Comparison of ENCODE assay signal across 11 cellular contexts in the genomic region with DNA sequence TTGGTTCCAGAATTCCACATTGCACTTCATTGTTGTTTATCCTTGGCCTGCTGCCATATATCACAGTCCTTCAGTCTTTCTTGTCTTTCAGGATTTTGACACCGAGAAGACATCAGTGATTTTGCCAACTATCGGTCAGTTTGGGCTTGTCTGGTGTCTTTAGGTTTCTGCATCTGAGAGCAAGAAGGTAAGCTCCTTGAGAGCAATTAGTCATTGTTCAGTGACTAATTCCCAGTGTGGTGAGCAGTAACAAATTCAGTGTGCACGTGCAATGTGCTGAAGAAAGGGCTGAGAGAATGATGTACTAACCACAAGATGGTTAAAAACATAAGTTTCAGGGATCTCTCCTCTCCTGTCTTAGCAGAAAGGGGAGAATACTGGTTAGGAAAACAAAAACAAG. TPM values are rescaled to one million over a fixed set of nuclear protein-coding genes. Genes with fewer than 3 reads are reported as not detected.
A peak's percentile ranks its signal among the peaks of the same experiment; 100 is the strongest.
DNase-seq lines count a peak whose midpoint lies in the region; ATAC-seq and TF ChIP-seq lines count a peak whose summit lies in the region.
"Had no signal": no experiment of that assay in that cellular context is flagged by ENCODE, and none has a peak within 500 bp of the region (broad histone marks: within the 10 kb centered on the region; RNA-seq: fewer than 3 reads in every experiment).

No MANE protein-coding gene starts in this region.

- no peak for ATAC-seq in natural killer cell
- ATAC-seq in GM18909 (IDR thresholded peaks at IDR 0.05; ENCODE audit: poor library complexity, unreplicated experiment): no peak
- no peak for ATAC-seq in HG03571 (IDR thresholded peaks at IDR 0.05; ENCODE audit: unreplicated experiment)

- peak overlapping the region; percentile 86 to 95 for H3K27ac Mint-ChIP-seq in natural killer cell

- dilution Hi-C loops in mammary epithelial cell (cut with HindIII; ENCODE audit: low sequenced_read_pairs): no loop called here

- H3K27me3 Mint-ChIP-seq in natural killer cell (ENCODE audit: low read depth in 2 of 2): no peaks in the 10 kb centered on the region

- no peak overlapping the region for H3K9ac ChIP-seq in mammary epithelial cell (ENCODE audit: insufficient read depth, low read length)

- 0% methylated on average over 3 of the region's 3 CpGs for WGBS in mammary epithelial cell (ENCODE audit: low coverage, missing lambda C conversion rate)

- CTCF ChIA-PET in mammary epithelial cell (lab: Charles Lee; ENCODE audit: low non-redundant PET): no interaction called here

- H4K20me1 ChIP-seq in mammary epithelial cell (ENCODE audit: insufficient read depth, low read length): no peaks in the 10 kb centered on the region

- intact Hi-C loops in mammary epithelial cell (cut with micrococcal nuclease): loop anchor here (1.0 kb wide), 1 partner anchor 23 kb away; a partner anchor contains a TSS
- intact Hi-C loops in natural killer cell (cut with micrococcal nuclease): no loop called here

- H3K36me3 Mint-ChIP-seq in natural killer cell: no peaks in the 10 kb centered on the region

- DNase-seq in NCI-H82 (lab: John Stamatoyannopoulos, UW) (peak; percentile 75), NCI-H82 treated with DMSO at 0.1 percent for 48 hours (lab: John Stamatoyannopoulos, UW; ENCODE audit: unreplicated experiment) (no peak), LNCaP clone FGC (ENCODE audit: low read depth) (peak; percentile 6), mammary epithelial cell (peak; percentile 93), natural killer cell (no peak), germinal center (ENCODE audit: low spot score) (no peak)
- DNase-seq: activated naive CD4-positive, alpha-beta T cell treated with anti-CD3 and anti-CD28 coated beads, Interleukin-2, amount 50 U/mL, for 16 hours; KBM-7; lower lobe of right lung had no signal

- H3K4me3 ChIP-seq in LNCaP clone FGC (ENCODE audit: low read depth, low read length) (no peak overlapping the region), mammary epithelial cell (replicated peaks in 1 of 3; ENCODE audit: insufficient read depth in 1 of 3, low read depth in 2 of 3, low read length in 3 of 3) (no peak overlapping the region)
- H3K4me3 ChIP-seq: lower lobe of right lung had no signal

- H3K4me1 Mint-ChIP-seq in natural killer cell: peaks cover 62 to 73% of the 10 kb centered on the region in 2 donors

- H3K79me2 ChIP-seq in mammary epithelial cell (ENCODE audit: insufficient read depth, low read length): no peaks in the 10 kb centered on the region

- H3K4me1 ChIP-seq in mammary epithelial cell (ENCODE audit: insufficient read depth, low read length): peaks cover 22% of the 10 kb centered on the region

- H2AFZ ChIP-seq in mammary epithelial cell (ENCODE audit: low read depth, low read length): no peak overlapping the region

- H3K36me3 ChIP-seq in mammary epithelial cell (ENCODE audit: insufficient read depth, low read length): no peaks in the 10 kb centered on the region
- H3K36me3 ChIP-seq: lower lobe of right lung had no signal

- TF ChIP-seq CTCF in LNCaP clone FGC (IDR thresholded peaks at IDR 0.05; ENCODE audit: control insufficient read depth, extremely low read depth, insufficient read depth) (no peak), mammary epithelial cell (conservative IDR thresholded peaks at IDR 0.05 in 1 of 2, IDR thresholded peaks at IDR 0.05 in 1 of 2; ENCODE audit: extremely low read depth in 1 of 2, insufficient read depth in 1 of 2, low read depth in 1 of 2, low read length in 2 of 2) (no peak), natural killer cell (IDR thresholded peaks at IDR 0.05) (no peak)

- no peaks in the 10 kb centered on the region for H3K9me3 ChIP-seq in mammary epithelial cell (replicated peaks; ENCODE audit: insufficient read depth, low read length)
- H3K9me3 ChIP-seq: lower lobe of right lung had no signal

- peak overlapping the region; percentile 53 for H3K4me3 Mint-ChIP-seq in natural killer cell

- no peak overlapping the region for H3K4me2 ChIP-seq in mammary epithelial cell (ENCODE audit: insufficient read depth, low read depth, low read length)

- H3K27me3 ChIP-seq in mammary epithelial cell (ENCODE audit: insufficient read depth, low read length): peaks cover 2% of the 10 kb centered on the region

- no peak overlapping the region for H3K27ac ChIP-seq in mammary epithelial cell (ENCODE audit: insufficient read depth, low read depth, low read length)
- H3K27ac ChIP-seq: lower lobe of right lung had no signal

- no peaks in the 10 kb centered on the region for H3K9me3 Mint-ChIP-seq in natural killer cell

- in situ Hi-C loops in mammary epithelial cell (cut with MboI; ENCODE audit: low sequenced_read_pairs in 2 of 2): no loop called here

- BruUV-seq in mammary epithelial cell (replicated peaks; lab: Mats Ljungman, UMichigan): no TSS peak

RNA-seq across cellular contexts. Expression of a gene that starts 23.4 kb away (rescaled TPM):
- total RNA-seq in mammary epithelial cell (1 to 10 TPM in 1 of 2 donors, under 1 TPM in 1; under 0.01 to 4.6 TPM), natural killer cell (not detected)
- 1.5 TPM for polyA plus RNA-seq in mammary epithelial cell
- 2.2 TPM for polyA minus RNA-seq in mammary epithelial cell

Comparison
In these comparisons a context has a peak if more than half of its experiments do, and no peak if none do; other contexts are left out.
1. DNase-seq: peak in NCI-H82 (single experiment), LNCaP clone FGC (single experiment) and mammary epithelial cell (single experiment); none in NCI-H82 treated with DMSO at 0.1 percent for 48 hours (single experiment), natural killer cell (single experiment) and germinal center (single experiment).